Comparison of ENCODE assay signal across 8 cellular contexts in genomic region chr5:1772634-1773033, GRCh38. TPM values are rescaled to one million over a fixed set of nuclear protein-coding genes. Genes with fewer than 3 reads are reported as not detected.
DNase-seq lines count a peak whose midpoint lies in the region; ATAC-seq and TF ChIP-seq lines count a peak whose summit lies in the region.

No MANE protein-coding gene starts in this region.

- H3K9me3 ChIP-seq in thyroid gland: no peaks in the 10 kb centered on the region

- H3K27me3 ChIP-seq in thyroid gland: no peaks in the 10 kb centered on the region

- H3K36me3 ChIP-seq in thyroid gland: no peaks in the 10 kb centered on the region

- no peak for TF ChIP-seq CTCF in thyroid gland (IDR thresholded peaks at IDR 0.05)

- H3K4me1 ChIP-seq in thyroid gland: no peaks in the 10 kb centered on the region

- intact Hi-C loops in thyroid gland (cut with DNase I): no loop called here

- no peak overlapping the region for H3K27ac ChIP-seq in thyroid gland

- TF ChIP-seq POLR2A in thyroid gland (IDR thresholded peaks at IDR 0.05): no peak

- no peak overlapping the region for H3K4me3 ChIP-seq in thyroid gland (replicated peaks in 1 of 3)

- ATAC-seq in HG02610 (IDR thresholded peaks at IDR 0.05; ENCODE audit: unreplicated experiment) (peak; percentile 51), HG02970 (IDR thresholded peaks at IDR 0.05; ENCODE audit: low FRiP score, unreplicated experiment) (no peak)

- peak; percentile 76 for DNase-seq in ELR (ENCODE audit: low read depth)
- peak; percentile 62 for DNase-seq in SK-N-DZ (ENCODE audit: low spot score)
- DNase-seq in left kidney (ENCODE audit: low read depth, low spot score): peak; percentile 86
- DNase-seq in NCI-H2227 treated with DMSO at 0.1 percent for 48 hours (lab: John Stamatoyannopoulos, UW): no peak
- no peak for DNase-seq in GOT3 (lab: John Stamatoyannopoulos, UW)
- no peak for DNase-seq in thyroid gland

- WGBS in thyroid gland, 2 donors: 13 to 22% methylated on average over 5 of the region's 5 CpGs

RNA-seq across cellular contexts. Expression of gene MRPL36, which starts 27.0 kb away (rescaled TPM):
- 34.0 and 40.7 TPM in 2 replicates for polyA plus RNA-seq in SK-N-DZ (2014; cell fraction: cytosol; rRNA removed)
- polyA plus RNA-seq in SK-N-DZ (2014; cell fraction: nucleus; rRNA removed): 30.7 and 33.6 TPM in 2 replicates
- total RNA-seq in thyroid gland: 10 to 100 TPM; 10.4 to 41.7 (median 33.6) TPM

RNA-seq across cellular contexts. Expression of gene NDUFS6, which starts 28.6 kb away (rescaled TPM):
- polyA plus RNA-seq in SK-N-DZ (2014; cell fraction: cytosol; rRNA removed): 41.2 and 51.3 TPM in 2 replicates
- 38.4 and 60.3 TPM in 2 replicates for polyA plus RNA-seq in SK-N-DZ (2014; cell fraction: nucleus; rRNA removed)
- total RNA-seq in thyroid gland: 100 to 1,000 TPM in 1 of 4 donors, 10 to 100 TPM in 3; 35.8 to 127 (median 54.4) TPM

Comparison
In these comparisons a context has a peak if more than half of its experiments do, and no peak if none do; other contexts are left out.
1. DNase-seq: peak in ELR (single experiment), SK-N-DZ (single experiment) and left kidney (single experiment); none in NCI-H2227 treated with DMSO at 0.1 percent for 48 hours (single experiment), GOT3 (single experiment) and thyroid gland (0 of 2).